8 cellular contexts compared by ENCODE assay signal in the genomic region with DNA sequence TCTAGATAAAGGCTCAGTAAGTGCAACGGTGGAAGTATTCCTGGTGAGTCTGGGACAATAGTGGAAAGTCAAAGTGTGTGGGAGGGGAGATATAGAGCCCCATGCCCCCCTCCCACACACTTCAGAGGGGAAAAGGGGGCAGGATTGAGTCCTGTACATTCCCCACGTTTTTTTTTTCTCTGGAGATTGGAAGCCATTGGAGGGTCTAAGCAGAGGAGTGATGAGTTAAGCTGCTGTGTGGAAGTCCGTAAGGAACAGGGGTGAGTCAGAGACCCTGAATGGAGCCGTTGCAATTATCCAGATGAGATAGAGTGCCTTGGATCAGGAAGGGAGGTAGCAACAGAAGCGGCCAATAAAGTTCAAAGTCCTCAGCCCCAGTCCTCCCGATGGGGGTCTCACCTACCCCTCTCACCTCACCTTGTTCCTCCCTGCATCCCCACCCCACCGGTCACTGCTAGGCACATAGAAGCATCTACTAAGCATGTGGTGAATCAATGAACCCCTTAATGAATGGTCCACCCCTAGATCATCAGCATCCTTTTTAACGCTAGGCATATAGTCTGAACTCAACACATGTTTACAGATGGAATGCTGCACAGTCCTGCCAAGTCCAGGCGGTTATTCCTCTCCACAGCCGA. TPM values are rescaled to one million over a fixed set of nuclear protein-coding genes. Genes with fewer than 3 reads are reported as not detected.
A peak's percentile ranks its signal among the peaks of the same experiment; 100 is the strongest.
DNase-seq lines count a peak whose midpoint lies in the region; ATAC-seq, FAIRE-seq and TF ChIP-seq lines count a peak whose summit lies in the region.

No MANE protein-coding gene starts in this region.

- ATAC-seq in natural killer cell (peak in 2 of 3 donors; percentile 6 to 17), HG02623 (IDR thresholded peaks at IDR 0.05; ENCODE audit: unreplicated experiment) (no peak), GM18517 (IDR thresholded peaks at IDR 0.05; ENCODE audit: unreplicated experiment) (no peak)

- peaks cover 12% of the 10 kb centered on the region for H3K4me1 ChIP-seq in endothelial cell of umbilical vein (ENCODE audit: control insufficient read depth, extremely low read depth, insufficient read depth, low read length)

- peak overlapping the region; percentile 82 for H3K27ac ChIP-seq in endothelial cell of umbilical vein (ENCODE audit: insufficient read depth, low read depth, low read length)

- no peaks in the 10 kb centered on the region for H4K20me1 ChIP-seq in endothelial cell of umbilical vein (replicated peaks; ENCODE audit: control insufficient read depth, extremely low read depth, insufficient read depth, low read length)

- dilution Hi-C loops in endothelial cell of umbilical vein (cut with MboI; ENCODE audit: extremely low pct_ligation_motif_present, low sequenced_read_pairs), result no loop called here

- no peak for DNase-seq in activated CD4-positive, alpha-beta T cell treated with anti-CD3 and anti-CD28 coated beads, Interleukin-2, amount 10 ng/mL, durations not matched to agents 24 days and 14 days
- no peak for DNase-seq in activated CD4-positive, alpha-beta T cell treated with anti-CD3 and anti-CD28 coated beads for 4 hours
- DNase-seq in RCC 7860 (ENCODE audit: low spot score) (peak; percentile 54), endothelial cell of umbilical vein (ENCODE audit: low read depth, low spot score) (peak; percentile 40), natural killer cell (no peak), DMS153 treated with DMSO at 0.1 percent for 48 hours (lab: John Stamatoyannopoulos, UW; ENCODE audit: unreplicated experiment) (no peak)

- peak overlapping the region; percentile 11 for H2AFZ ChIP-seq in endothelial cell of umbilical vein (ENCODE audit: low read depth, low read length)

- H3K27me3 ChIP-seq in endothelial cell of umbilical vein (ENCODE audit: control insufficient read depth in 2 of 2, insufficient read depth in 2 of 2, low read length in 2 of 2), result no peaks in the 10 kb centered on the region

- intact Hi-C loops in activated CD4-positive, alpha-beta T cell treated with anti-CD3 and anti-CD28 coated beads, Interleukin-2, amount 10 ng/mL, durations not matched to agents 24 days and 14 days (cut with micrococcal nuclease), result loop anchor here (2.0 to 5.0 kb wide), 4 partner anchors 35 to 300 kb away; a partner anchor contains a TSS
- intact Hi-C loops in endothelial cell of umbilical vein (cut with micrococcal nuclease), result loop anchor here (1.0 to 2.0 kb wide), 2 partner anchors 37 to 99 kb away; a partner anchor contains a TSS
- intact Hi-C loops in natural killer cell (cut with micrococcal nuclease), result loop anchor here (2.0 to 5.0 kb wide), 3 partner anchors 35 to 143 kb away; a partner anchor contains a TSS

- peaks cover 45% of the 10 kb centered on the region for H3K4me1 Mint-ChIP-seq in activated CD4-positive, alpha-beta T cell treated with anti-CD3 and anti-CD28 coated beads, Interleukin-2, amount 10 ng/mL, durations not matched to agents 24 days and 14 days
- H3K4me1 Mint-ChIP-seq in natural killer cell, result peaks cover 35 to 36% of the 10 kb centered on the region in 2 donors

- H3K27ac Mint-ChIP-seq in activated CD4-positive, alpha-beta T cell treated with anti-CD3 and anti-CD28 coated beads, Interleukin-2, amount 10 ng/mL, durations not matched to agents 24 days and 14 days, result peak overlapping the region; percentile 96
- H3K27ac Mint-ChIP-seq in natural killer cell, result peak overlapping the region; percentile 85 to 93

- no peaks in the 10 kb centered on the region for H3K9me3 Mint-ChIP-seq in activated CD4-positive, alpha-beta T cell treated with anti-CD3 and anti-CD28 coated beads, Interleukin-2, amount 10 ng/mL, durations not matched to agents 24 days and 14 days
- no peaks in the 10 kb centered on the region for H3K9me3 Mint-ChIP-seq in natural killer cell

- BruUV-seq in endothelial cell of umbilical vein (replicated peaks; lab: Mats Ljungman, UMichigan), result no TSS peak

- H3K36me3 ChIP-seq in endothelial cell of umbilical vein (ENCODE audit: control insufficient read depth in 2 of 2, extremely low read depth in 1 of 2, insufficient read depth in 2 of 2, low read length in 2 of 2), result no peaks in the 10 kb centered on the region

- no peak for TF ChIP-seq CTCF in endothelial cell of umbilical vein (IDR thresholded peaks at IDR 0.05; ENCODE audit: extremely low read depth in 1 of 2, insufficient read depth in 1 of 2, low read depth in 1 of 2, low read length in 2 of 2)
- TF ChIP-seq CTCF in natural killer cell (IDR thresholded peaks at IDR 0.05), result no peak

- H3K4me3 ChIP-seq in endothelial cell of umbilical vein (replicated peaks in 1 of 3; ENCODE audit: insufficient read depth in 1 of 3, low read depth in 1 of 3, low read length in 3 of 3), result peak overlapping the region; percentile 89 to 91 (median 91)

- no peaks in the 10 kb centered on the region for H3K9me3 ChIP-seq in endothelial cell of umbilical vein (replicated peaks; ENCODE audit: control insufficient read depth, insufficient read depth, low read length)

- no peak for FAIRE-seq in RCC 7860 (lab: Jason Lieb, UNC)
- no peak for FAIRE-seq in endothelial cell of umbilical vein (lab: Jason Lieb, UNC)

- TF ChIP-seq POLR2A in endothelial cell of umbilical vein (IDR thresholded peaks at IDR 0.05; ENCODE audit: low read depth, low read length), result no peak

- CTCF ChIA-PET in endothelial cell of umbilical vein (lab: Charles Lee), result interaction anchor here (0.8 to 1.5 kb wide), 7 partner anchors 10 to 203 kb away, joined by 3 to 8 read pairs (median 4); no protein-coding TSS in a partner anchor

- no peaks in the 10 kb centered on the region for H3K79me2 ChIP-seq in endothelial cell of umbilical vein (ENCODE audit: control insufficient read depth, insufficient read depth, low read length)

- peak overlapping the region; percentile 73 for H3K4me2 ChIP-seq in endothelial cell of umbilical vein (ENCODE audit: insufficient read depth, low read length)

- no peaks in the 10 kb centered on the region for H3K27me3 Mint-ChIP-seq in activated CD4-positive, alpha-beta T cell treated with anti-CD3 and anti-CD28 coated beads, Interleukin-2, amount 10 ng/mL, durations not matched to agents 24 days and 14 days
- H3K27me3 Mint-ChIP-seq in natural killer cell (ENCODE audit: low read depth in 2 of 2), result no peaks in the 10 kb centered on the region

- peak overlapping the region; percentile 92 for H3K4me3 Mint-ChIP-seq in activated CD4-positive, alpha-beta T cell treated with anti-CD3 and anti-CD28 coated beads, Interleukin-2, amount 10 ng/mL, durations not matched to agents 24 days and 14 days
- peak overlapping the region; percentile 88 for H3K4me3 Mint-ChIP-seq in natural killer cell

- peaks cover 19% of the 10 kb centered on the region for H3K36me3 Mint-ChIP-seq in activated CD4-positive, alpha-beta T cell treated with anti-CD3 and anti-CD28 coated beads, Interleukin-2, amount 10 ng/mL, durations not matched to agents 24 days and 14 days (ENCODE audit: low read depth)
- no peaks in the 10 kb centered on the region for H3K36me3 Mint-ChIP-seq in natural killer cell

- POLR2A ChIA-PET in endothelial cell of umbilical vein (lab: Charles Lee), result interaction anchor here (1.0 kb wide), 1 partner anchor 144 kb away, joined by 5 read pairs; no protein-coding TSS in a partner anchor

- H3K9ac ChIP-seq in endothelial cell of umbilical vein (replicated peaks; ENCODE audit: extremely low read depth, insufficient read depth, low read length), result peak overlapping the region; percentile 96

- H3K9me1 ChIP-seq in endothelial cell of umbilical vein (replicated peaks; ENCODE audit: control insufficient read depth, extremely low read depth, insufficient read depth, low read length), result no peaks in the 10 kb centered on the region

TF ChIP-seq in endothelial cell of umbilical vein, 7 proteins besides CTCF, POLR2A, EP300 and RAD21:
- TF ChIP-seq FOS (IDR thresholded peaks at IDR 0.05; ENCODE audit: borderline replicate concordance, insufficient read depth, low read length), result peak; percentile 62
- no peak for TF ChIP-seq EZH2 (IDR thresholded peaks at IDR 0.05; ENCODE audit: borderline replicate concordance, low read depth, low read length, severe bottlenecking)

RNA-seq across cellular contexts. Expression of a gene that starts 0.7 kb away (rescaled TPM):
- total RNA-seq in activated CD4-positive, alpha-beta T cell treated with anti-CD3 and anti-CD28 coated beads, Interleukin-2, amount 10 ng/mL, durations not matched to agents 24 days and 14 days, result 15.2 and 15.7 TPM in 2 replicates
- total RNA-seq in endothelial cell of umbilical vein, result 11.2 and 14.4 TPM in 2 replicates
- 4.4 and 5.1 TPM in 2 replicates for polyA plus RNA-seq in endothelial cell of umbilical vein
- 2.8 and 3.1 TPM in 2 replicates for polyA plus RNA-seq in endothelial cell of umbilical vein (2011; cell fraction: cytosol; rRNA removed)
- polyA plus RNA-seq in endothelial cell of umbilical vein (2011; cell fraction: nucleus; rRNA removed), result 16.8 and 17.5 TPM in 2 replicates
- polyA plus RNA-seq in endothelial cell of umbilical vein (2012), result 5.2 and 5.7 TPM in 2 replicates
- 23.1 and 34.5 TPM in 2 replicates for polyA minus RNA-seq in endothelial cell of umbilical vein
- 2.8 TPM for polyA minus RNA-seq in endothelial cell of umbilical vein (2011; cell fraction: cytosol; rRNA and poly(A)+ RNA removed)
- 33.2 and 42.9 TPM in 2 replicates for polyA minus RNA-seq in endothelial cell of umbilical vein (2011; cell fraction: nucleus; rRNA and poly(A)+ RNA removed)
- total RNA-seq in natural killer cell, result 10 to 100 TPM; 54.5 to 68.7 (median 58.8) TPM

Comparison
In these comparisons a context has a peak if more than half of its experiments do, and no peak if none do; other contexts are left out.
1. DNase-seq: peak in RCC 7860 (single experiment) and endothelial cell of umbilical vein (single experiment); none in activated CD4-positive, alpha-beta T cell treated with anti-CD3 and anti-CD28 coated beads, Interleukin-2, amount 10 ng/mL, durations not matched to agents 24 days and 14 days (single experiment), activated CD4-positive, alpha-beta T cell treated with anti-CD3 and anti-CD28 coated beads for 4 hours (0 of 2), natural killer cell (single experiment) and DMS153 treated with DMSO at 0.1 percent for 48 hours (single experiment).
2. ATAC-seq: peak in natural killer cell (2 of 3); none in HG02623 (single experiment) and GM18517 (single experiment).